ENCODE assay signal across 12 cellular contexts in the genomic region with DNA sequence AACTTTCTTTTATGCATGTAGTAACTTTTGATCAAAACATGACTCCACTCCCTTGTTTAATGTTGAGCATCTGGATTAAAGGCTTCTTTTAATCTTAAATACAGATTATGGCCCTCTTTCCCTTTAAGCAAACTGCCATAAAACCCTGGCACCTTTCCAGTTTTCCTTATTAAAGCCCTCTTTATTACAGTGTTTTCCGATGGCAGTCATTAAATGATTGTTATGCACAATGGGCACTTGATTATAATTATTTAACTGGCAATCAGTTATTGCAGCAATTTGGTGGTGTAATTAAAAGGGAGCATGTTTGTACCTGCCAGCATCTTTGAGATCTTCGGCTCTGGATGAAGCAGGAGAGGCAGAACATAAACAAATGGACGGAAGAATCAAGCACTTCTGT.
A peak's percentile ranks its signal among the peaks of the same experiment; 100 is the strongest.
DNase-seq lines count a peak whose midpoint lies in the region; ATAC-seq and TF ChIP-seq lines count a peak whose summit lies in the region.
"Had no signal": no experiment of that assay in that cellular context is flagged by ENCODE, and none has a peak within 500 bp of the region (broad histone marks: within the 10 kb centered on the region; RNA-seq: fewer than 3 reads in every experiment).

No MANE protein-coding gene starts in this region.

- no peak for TF ChIP-seq CTCF in esophagus muscularis mucosa (IDR thresholded peaks at IDR 0.05)

- peak overlapping the region; percentile 29 for H3K27ac Mint-ChIP-seq in stimulated activated effector memory CD8-positive, alpha-beta T cell treated with anti-CD3 and anti-CD28 coated beads, Interleukin-12 subunit alpha, Interleukin-12 subunit beta, amount 100 ng/mL, for 72 hours
- H3K27ac Mint-ChIP-seq: naive thymus-derived CD8-positive, alpha-beta T cell had no signal

- intact Hi-C loops in esophagus muscularis mucosa (cut with DNase I): loop anchor here (10.0 kb wide), 1 partner anchor 168 kb away; a partner anchor contains a TSS

- H3K4me3 Mint-ChIP-seq in stimulated activated effector memory CD8-positive, alpha-beta T cell treated with anti-CD3 and anti-CD28 coated beads, Interleukin-12 subunit alpha, Interleukin-12 subunit beta, amount 100 ng/mL, for 72 hours: no peak overlapping the region
- H3K4me3 Mint-ChIP-seq: naive thymus-derived CD8-positive, alpha-beta T cell had no signal

- H3K9me3 Mint-ChIP-seq in stimulated activated effector memory CD8-positive, alpha-beta T cell treated with anti-CD3 and anti-CD28 coated beads, Interleukin-12 subunit alpha, Interleukin-12 subunit beta, amount 100 ng/mL, for 72 hours: no peaks in the 10 kb centered on the region
- H3K9me3 Mint-ChIP-seq: naive thymus-derived CD8-positive, alpha-beta T cell had no signal

- no peak overlapping the region for H3K4me3 ChIP-seq in esophagus muscularis mucosa
- H3K4me3 ChIP-seq: MG63 had no signal

- no peak for ATAC-seq in stimulated activated effector memory CD8-positive, alpha-beta T cell treated with anti-CD3 and anti-CD28 coated beads, Interleukin-12 subunit alpha, Interleukin-12 subunit beta, amount 100 ng/mL, for 72 hours
- ATAC-seq in HG03342 (IDR thresholded peaks at IDR 0.05; ENCODE audit: unreplicated experiment) (no peak), GM19397 (IDR thresholded peaks at IDR 0.05; ENCODE audit: unreplicated experiment) (no peak)
- ATAC-seq: naive thymus-derived CD8-positive, alpha-beta T cell had no signal

- no peaks in the 10 kb centered on the region for H3K36me3 Mint-ChIP-seq in stimulated activated effector memory CD8-positive, alpha-beta T cell treated with anti-CD3 and anti-CD28 coated beads, Interleukin-12 subunit alpha, Interleukin-12 subunit beta, amount 100 ng/mL, for 72 hours

- 44% methylated on average over 3 of the region's 3 CpGs for WGBS in esophagus muscularis mucosa

- H3K4me1 ChIP-seq in esophagus muscularis mucosa: peaks cover 24 to 48% (median 47%) of the 10 kb centered on the region in 4 donors

- peak overlapping the region; percentile 62 to 83 (median 72) for H3K27ac ChIP-seq in esophagus muscularis mucosa (replicated peaks in 1 of 4)

- H3K4me1 Mint-ChIP-seq in stimulated activated effector memory CD8-positive, alpha-beta T cell treated with anti-CD3 and anti-CD28 coated beads, Interleukin-12 subunit alpha, Interleukin-12 subunit beta, amount 100 ng/mL, for 72 hours: no peaks in the 10 kb centered on the region
- H3K4me1 Mint-ChIP-seq: naive thymus-derived CD8-positive, alpha-beta T cell had no signal

- DNase-seq in LoVo (ENCODE audit: low spot score) (peak; percentile 72), NCI-H524 treated with DMSO at 0.1 percent for 48 hours (lab: John Stamatoyannopoulos, UW) (peak; percentile 66), esophagus muscularis mucosa (ENCODE audit: extremely low spot score) (no peak), ACHN (no peak)
- no peak for DNase-seq in stimulated activated effector memory CD8-positive, alpha-beta T cell treated with anti-CD3 and anti-CD28 coated beads, Interleukin-12 subunit alpha, Interleukin-12 subunit beta, amount 100 ng/mL, for 72 hours (ENCODE audit: low spot score in 2 of 2)
- DNase-seq: activated CD8-positive, alpha-beta memory T cell treated with anti-CD3 and anti-CD28 coated beads, Interleukin-2, amount 50 U/mL, for 48 hours; amygdala; DND-41; MG63; naive thymus-derived CD8-positive, alpha-beta T cell had no signal

- in situ Hi-C loops in ACHN (cut with HindIII; ENCODE audit: low pct_ligation_motif_present, low pct_unique_long_range_greater_than_20kb, low sequenced_read_pairs): no loop called here

- H3K36me3 ChIP-seq in esophagus muscularis mucosa: no peaks in the 10 kb centered on the region
- H3K36me3 ChIP-seq: MG63 had no signal

- H3K9me3 ChIP-seq in esophagus muscularis mucosa: no peaks in the 10 kb centered on the region
- H3K9me3 ChIP-seq: MG63 had no signal

- TF ChIP-seq EP300 in esophagus muscularis mucosa (IDR thresholded peaks at IDR 0.05): no peak

- TF ChIP-seq POLR2A in esophagus muscularis mucosa (IDR thresholded peaks at IDR 0.05; ENCODE audit: low read depth): no peak

- H3K27me3 ChIP-seq in esophagus muscularis mucosa: no peaks in the 10 kb centered on the region
- H3K27me3 ChIP-seq: MG63 had no signal

Comparison
In these comparisons a context has a peak if more than half of its experiments do, and no peak if none do; other contexts are left out.
1. DNase-seq: peak in LoVo (single experiment) and NCI-H524 treated with DMSO at 0.1 percent for 48 hours (single experiment); none in esophagus muscularis mucosa (single experiment), stimulated activated effector memory CD8-positive, alpha-beta T cell treated with anti-CD3 and anti-CD28 coated beads, Interleukin-12 subunit alpha, Interleukin-12 subunit beta, amount 100 ng/mL, for 72 hours (0 of 2) and ACHN (single experiment).